In the genomic region with DNA sequence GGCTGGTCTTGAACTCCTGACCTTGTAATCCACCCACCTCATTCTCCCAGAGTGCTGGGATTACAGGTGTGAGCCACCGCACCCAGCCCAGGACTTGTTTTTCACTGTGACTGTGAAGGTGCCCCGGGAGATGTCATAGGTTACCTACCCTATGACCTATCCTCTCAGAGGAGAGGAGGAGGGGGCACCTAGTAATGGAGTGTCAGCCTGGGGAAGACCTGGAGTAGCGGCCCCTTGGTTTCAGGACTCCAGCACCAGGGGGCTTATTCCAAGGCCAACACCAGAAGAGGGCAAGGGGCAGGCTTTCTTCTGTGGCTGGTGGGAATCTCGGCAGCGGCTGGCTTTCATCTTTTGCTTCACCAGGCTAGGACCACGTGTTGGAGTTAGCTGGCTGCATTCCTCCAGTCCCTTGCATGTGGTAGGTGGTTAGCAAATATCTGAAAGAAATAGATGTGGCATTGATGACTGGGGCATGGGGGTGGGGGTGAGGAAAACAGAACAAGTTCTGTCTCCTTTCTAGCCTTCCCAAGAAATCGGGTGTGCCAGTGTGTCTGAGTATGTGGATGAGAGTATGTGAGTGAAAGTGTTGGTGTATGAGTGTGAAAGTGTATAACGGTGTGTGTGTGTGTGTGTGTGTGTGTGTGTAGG, we compare ENCODE assay signal across 14 cellular contexts.
DNase-seq lines count a peak whose midpoint lies in the region; ATAC-seq and TF ChIP-seq lines count a peak whose summit lies in the region.
"Had no signal": no experiment of that assay in that cellular context is flagged by ENCODE, and none has a peak within 500 bp of the region (broad histone marks: within the 10 kb centered on the region; RNA-seq: fewer than 3 reads in every experiment).

No MANE protein-coding gene starts in this region.

- H3K9me3 ChIP-seq in RWPE2 (ENCODE audit: severe bottlenecking) = no peaks in the 10 kb centered on the region
- H3K9me3 ChIP-seq: spleen had no signal

- DNase-seq in EL (peak; percentile 81), RWPE2 (ENCODE audit: low spot score) (no peak), epithelial cell of esophagus (ENCODE audit: low read depth) (peak; percentile 74), retinal pigment epithelial cell (ENCODE audit: low read depth) (peak; percentile 55), NCI-H524 treated with DMSO at 0.1 percent for 48 hours (lab: John Stamatoyannopoulos, UW) (no peak), caudate nucleus (lab: John Stamatoyannopoulos, UW) (no peak)
- DNase-seq in activated CD4-positive, CD25-positive, alpha-beta regulatory T cell (lab: John Stamatoyannopoulos, UW) = no peak
- no peak for DNase-seq in activated effector memory CD4-positive, alpha-beta T cell treated with anti-CD3 and anti-CD28 coated beads, Interleukin-2, amount 50 U/mL, for 16 hours
- DNase-seq: activated CD4-positive, alpha-beta T cell treated with anti-CD3 and anti-CD28 coated beads, Interleukin-2, amount 50 U/mL, for 4 hours; activated naive CD4-positive, alpha-beta T cell treated with anti-CD3 and anti-CD28 coated beads for 36 hours; NCI-H1436 treated with DMSO at 0.1 percent for 48 hours; NCI-H82; spleen; SW 1271 had no signal

- H3K27ac ChIP-seq in RWPE2 (ENCODE audit: poor library complexity, severe bottlenecking) (peak overlapping the region; percentile 67), caudate nucleus (ENCODE audit: low read depth, low read length) (no peak overlapping the region)

- H3K4me3 ChIP-seq in RWPE2 (ENCODE audit: severe bottlenecking) (no peak overlapping the region), epithelial cell of esophagus (ENCODE audit: low read length) (no peak overlapping the region), retinal pigment epithelial cell (ENCODE audit: low read length) (no peak overlapping the region)
- H3K4me3 ChIP-seq: spleen had no signal

- no peaks in the 10 kb centered on the region for H3K36me3 ChIP-seq in RWPE2 (ENCODE audit: low read depth)
- H3K36me3 ChIP-seq: spleen had no signal

- TF ChIP-seq CTCF in RWPE2 (IDR thresholded peaks at IDR 0.05; ENCODE audit: poor library complexity, severe bottlenecking) (no peak), epithelial cell of esophagus (IDR thresholded peaks at IDR 0.05; ENCODE audit: insufficient read depth, low read depth, low read length, missing control alignments) (no peak), retinal pigment epithelial cell (conservative IDR thresholded peaks at IDR 0.05; ENCODE audit: low read depth, low read length) (no peak)

- ATAC-seq in RWPE2 (ENCODE audit: low read depth) = peak; percentile 6; the same call in 1 of the 3 replicates

- H3K4me1 ChIP-seq in RWPE2 (ENCODE audit: insufficient read depth, poor library complexity, severe bottlenecking) = peaks cover 37% of the 10 kb centered on the region

- H3K27me3 ChIP-seq in RWPE2 (ENCODE audit: insufficient read depth, poor library complexity, severe bottlenecking) = no peaks in the 10 kb centered on the region
- H3K27me3 ChIP-seq: spleen had no signal

Comparison
In these comparisons a context has a peak if more than half of its experiments do, and no peak if none do; other contexts are left out.
1. DNase-seq: peak in EL (single experiment), epithelial cell of esophagus (single experiment) and retinal pigment epithelial cell (single experiment); none in RWPE2 (single experiment), activated CD4-positive, CD25-positive, alpha-beta regulatory T cell (0 of 4), activated effector memory CD4-positive, alpha-beta T cell treated with anti-CD3 and anti-CD28 coated beads, Interleukin-2, amount 50 U/mL, for 16 hours (single experiment), NCI-H524 treated with DMSO at 0.1 percent for 48 hours (single experiment) and caudate nucleus (0 of 61).